ENCODE assay signal across 8 cellular contexts in the genomic region with DNA sequence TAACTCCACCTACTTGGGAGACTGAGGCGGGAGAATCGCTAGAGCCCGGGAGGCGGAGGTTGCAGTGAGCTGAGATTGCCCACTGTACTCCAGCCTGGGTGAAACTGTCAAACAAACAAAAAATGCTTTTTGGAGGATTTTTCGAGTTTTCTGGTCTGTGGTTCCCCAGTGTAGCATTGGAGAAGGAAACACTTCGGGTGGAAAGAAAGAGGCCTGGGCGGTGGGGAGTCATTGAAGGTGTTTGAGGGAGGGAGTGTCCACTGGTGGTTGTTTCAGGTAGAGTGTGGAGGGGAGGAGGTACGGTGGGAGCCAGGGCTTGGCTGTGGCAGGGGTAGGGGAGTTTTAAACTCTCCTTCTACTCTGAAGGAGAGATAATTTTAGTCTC. TPM values are rescaled to one million over a fixed set of nuclear protein-coding genes. Genes with fewer than 3 reads are reported as not detected.
DNase-seq lines count a peak whose midpoint lies in the region; ATAC-seq and TF ChIP-seq lines count a peak whose summit lies in the region.

No MANE protein-coding gene starts in this region.

- H4K12ac ChIP-seq in trophoblast cell (ENCODE audit: low read depth, low read length): no peak overlapping the region

- peak overlapping the region; percentile 46 for H3K14ac ChIP-seq in trophoblast cell (ENCODE audit: low read length)

- no peak for TF ChIP-seq EP300 in esophagus muscularis mucosa (IDR thresholded peaks at IDR 0.05)

- peak overlapping the region; percentile 27 for H2BK12ac ChIP-seq in trophoblast cell (ENCODE audit: low read length)

- H3K27me3 ChIP-seq in DOHH2 (ENCODE audit: control insufficient read depth, low read length) (peaks cover 69% of the 10 kb centered on the region), RWPE2 (ENCODE audit: insufficient read depth, poor library complexity, severe bottlenecking) (no peaks in the 10 kb centered on the region), esophagus muscularis mucosa (no peaks in the 10 kb centered on the region), trophoblast cell (ENCODE audit: insufficient read depth, low read length) (no peaks in the 10 kb centered on the region)

- H3K27ac ChIP-seq in DOHH2 (ENCODE audit: low read depth, low read length): no peak overlapping the region
- peak overlapping the region; percentile 92 for H3K27ac ChIP-seq in RWPE2 (ENCODE audit: poor library complexity, severe bottlenecking)
- peak overlapping the region; percentile 96 to 99 (median 98) for H3K27ac ChIP-seq in esophagus muscularis mucosa (replicated peaks in 1 of 4)
- peak overlapping the region; percentile 98 for H3K27ac ChIP-seq in trophoblast cell (ENCODE audit: low read depth, low read length)

- DNase-seq in RWPE2 (ENCODE audit: low spot score) (no peak), esophagus muscularis mucosa (ENCODE audit: extremely low spot score) (no peak), trophoblast cell (peak in 1 of 2 donors; percentile 7), COLO829 (ENCODE audit: low spot score) (no peak), GM10266 (ENCODE audit: extremely low spot score) (no peak), GM13976 (ENCODE audit: low spot score) (no peak)

- H3K23ac ChIP-seq in trophoblast cell (ENCODE audit: low read length): no peak overlapping the region

- H2AK5ac ChIP-seq in trophoblast cell (ENCODE audit: low read length): peak overlapping the region; percentile 85

- ATAC-seq in RWPE2 (ENCODE audit: low read depth): no peak
- ATAC-seq in GM21381 (IDR thresholded peaks at IDR 0.05; ENCODE audit: unreplicated experiment): no peak

- peaks cover 25% of the 10 kb centered on the region for H3K79me1 ChIP-seq in trophoblast cell (ENCODE audit: low read length)

- no peaks in the 10 kb centered on the region for H3K36me3 ChIP-seq in DOHH2 (ENCODE audit: control insufficient read depth, low read length)
- H3K36me3 ChIP-seq in RWPE2 (ENCODE audit: low read depth): peaks cover 27% of the 10 kb centered on the region
- peaks cover 4 to 22% (median 16%) of the 10 kb centered on the region in 4 donors for H3K36me3 ChIP-seq in esophagus muscularis mucosa
- peaks cover 5 to 7% of the 10 kb centered on the region in 2 experiments for H3K36me3 ChIP-seq in trophoblast cell (ENCODE audit: control insufficient read depth in 1 of 2, insufficient read depth in 2 of 2, low read length in 2 of 2)

- H2BK120ac ChIP-seq in trophoblast cell (ENCODE audit: insufficient read depth, low read length, poor library complexity): peak overlapping the region; percentile 52

- H3K9me2 ChIP-seq in DOHH2 (replicated peaks; ENCODE audit: control insufficient read depth, low read length): no peaks in the 10 kb centered on the region

- in situ Hi-C loops in GM13976 (cut with MboI; ENCODE audit: low sequenced_read_pairs, unreplicated experiment): no loop called here

- H3K9me3 ChIP-seq in DOHH2 (ENCODE audit: control insufficient read depth, insufficient read depth, low read length): no peaks in the 10 kb centered on the region
- no peaks in the 10 kb centered on the region for H3K9me3 ChIP-seq in RWPE2 (ENCODE audit: severe bottlenecking)
- H3K9me3 ChIP-seq in esophagus muscularis mucosa: no peaks in the 10 kb centered on the region
- H3K9me3 ChIP-seq in trophoblast cell (ENCODE audit: insufficient read depth, low read depth, low read length): peaks cover 3% of the 10 kb centered on the region

- no peak overlapping the region for H2AFZ ChIP-seq in trophoblast cell (ENCODE audit: insufficient read depth, low read length, poor library complexity)

- peak overlapping the region; percentile 71 for H3K4me3 ChIP-seq in DOHH2 (ENCODE audit: low read length)
- H3K4me3 ChIP-seq in RWPE2 (ENCODE audit: severe bottlenecking): peak overlapping the region; percentile 86
- peak overlapping the region; percentile 81 to 93 (median 87) for H3K4me3 ChIP-seq in esophagus muscularis mucosa
- peak overlapping the region; percentile 72 for H3K4me3 ChIP-seq in trophoblast cell (ENCODE audit: low read depth, low read length)

- intact Hi-C loops in esophagus muscularis mucosa (cut with DNase I): loop anchor here (2.0 to 5.0 kb wide), 2 partner anchors 41 to 115 kb away; a partner anchor contains a TSS

- TF ChIP-seq CTCF in DOHH2 (IDR thresholded peaks at IDR 0.05; ENCODE audit: low read depth, low read length, poor library complexity, severe bottlenecking): no peak
- no peak for TF ChIP-seq CTCF in RWPE2 (IDR thresholded peaks at IDR 0.05; ENCODE audit: poor library complexity, severe bottlenecking)
- TF ChIP-seq CTCF in esophagus muscularis mucosa (IDR thresholded peaks at IDR 0.05): no peak
- no peak for TF ChIP-seq CTCF in GM10266 (IDR thresholded peaks at IDR 0.05; ENCODE audit: control insufficient read depth, insufficient read depth, low read depth, missing control alignments)
- TF ChIP-seq CTCF in GM13976 (IDR thresholded peaks at IDR 0.05; ENCODE audit: borderline replicate concordance, control extremely low read depth, extremely low read depth, insufficient read depth, missing control alignments): no peak

- no peak overlapping the region for H3K9ac ChIP-seq in trophoblast cell (ENCODE audit: low read length)

- no peak for TF ChIP-seq POLR2A in esophagus muscularis mucosa (IDR thresholded peaks at IDR 0.05; ENCODE audit: low read depth)

- peak overlapping the region; percentile 92 for H4K91ac ChIP-seq in trophoblast cell (ENCODE audit: low read depth, low read length)

- peak overlapping the region; percentile 12 for H3K4ac ChIP-seq in trophoblast cell (ENCODE audit: low read depth, low read length)

- H4K8ac ChIP-seq in trophoblast cell (ENCODE audit: low read depth, low read length): peak overlapping the region; percentile 94

- H3K79me2 ChIP-seq in DOHH2 (ENCODE audit: control insufficient read depth, low read length) (no peaks in the 10 kb centered on the region), trophoblast cell (ENCODE audit: control insufficient read depth, insufficient read depth, low read length, poor library complexity) (peaks cover 5% of the 10 kb centered on the region)

- H2BK5ac ChIP-seq in trophoblast cell (ENCODE audit: low read depth, low read length, poor library complexity): peak overlapping the region; percentile 92

- H3K18ac ChIP-seq in trophoblast cell (ENCODE audit: low read length): peak overlapping the region; percentile 44

- H4K20me1 ChIP-seq in DOHH2 (ENCODE audit: control insufficient read depth, insufficient read depth, low read depth, low read length): peaks cover 4% of the 10 kb centered on the region; the same call in 1 of the 2 replicates

- H3K4me1 ChIP-seq in DOHH2 (ENCODE audit: control insufficient read depth, low read length): peaks cover 32% of the 10 kb centered on the region
- peaks cover 11% of the 10 kb centered on the region for H3K4me1 ChIP-seq in RWPE2 (ENCODE audit: insufficient read depth, poor library complexity, severe bottlenecking)
- peaks cover 36 to 54% (median 45%) of the 10 kb centered on the region in 4 donors for H3K4me1 ChIP-seq in esophagus muscularis mucosa
- H3K4me1 ChIP-seq in trophoblast cell (ENCODE audit: control insufficient read depth in 1 of 2, insufficient read depth in 2 of 2, low read length in 2 of 2): peaks cover 14 to 21% of the 10 kb centered on the region in 2 experiments

- 51% methylated on average over 8 of the region's 8 CpGs for WGBS in esophagus muscularis mucosa
- no CpG with 5 or more reads among the region's 8 CpGs for WGBS in trophoblast cell (ENCODE audit: extremely low coverage, insufficient coverage, insufficient read length)

- H3F3A ChIP-seq in DOHH2 (ENCODE audit: control insufficient read depth, insufficient read depth): peaks cover 24% of the 10 kb centered on the region

- H3K4me2 ChIP-seq in DOHH2 (ENCODE audit: low read length) (peak overlapping the region; percentile 88), trophoblast cell (ENCODE audit: low read length) (peak overlapping the region; percentile 98)

RNA-seq across cellular contexts. Expression of a gene that starts 1.2 kb away (rescaled TPM):
- 10 to 100 TPM; 55.8 to 85.7 (median 75.9) TPM for total RNA-seq in esophagus muscularis mucosa
- polyA plus RNA-seq in trophoblast cell (2013): 16.7 and 17.1 TPM in 2 replicates

RNA-seq across cellular contexts. Expression of a gene that starts 41.7 kb away (rescaled TPM):
- total RNA-seq in esophagus muscularis mucosa: 10 to 100 TPM; 11.3 to 13.8 (median 12.7) TPM
- polyA plus RNA-seq in trophoblast cell (2013): 18.0 and 19.3 TPM in 2 replicates

RNA-seq across cellular contexts. Expression of a gene that starts 41.8 kb away (rescaled TPM):
- 10 to 100 TPM; 12.9 to 24.4 (median 21.3) TPM for total RNA-seq in esophagus muscularis mucosa
- 12.4 and 13.7 TPM in 2 replicates for polyA plus RNA-seq in trophoblast cell (2013)
